Comparison of ENCODE assay signal across 1 cellular context in the genomic region with DNA sequence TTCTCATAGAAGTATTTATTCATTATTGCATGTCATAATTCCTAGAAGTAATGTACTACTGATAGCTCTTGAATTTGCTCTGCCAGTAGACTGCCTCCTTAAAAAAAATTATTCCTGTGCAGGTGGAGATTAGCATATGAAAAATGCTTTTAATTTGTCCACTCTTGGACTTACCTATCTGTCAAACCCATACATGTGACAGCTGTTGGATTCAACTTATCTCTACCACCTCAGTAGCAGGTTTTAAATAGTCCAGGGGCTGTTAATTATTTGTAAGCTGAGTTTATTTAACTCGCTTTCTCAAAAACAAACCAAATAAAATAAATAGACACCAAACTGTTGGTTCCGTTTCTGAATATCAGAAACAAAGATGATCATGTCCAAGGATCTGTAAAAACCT.
A peak's percentile ranks its signal among the peaks of the same experiment; 100 is the strongest.
TF ChIP-seq lines count a peak whose summit lies in the region.

No MANE protein-coding gene starts in this region.

TF ChIP-seq in K562, 482 proteins besides CTCF, POLR2A, EP300 and RAD21 (continued from another document):
- TF ChIP-seq, protein P1, sequence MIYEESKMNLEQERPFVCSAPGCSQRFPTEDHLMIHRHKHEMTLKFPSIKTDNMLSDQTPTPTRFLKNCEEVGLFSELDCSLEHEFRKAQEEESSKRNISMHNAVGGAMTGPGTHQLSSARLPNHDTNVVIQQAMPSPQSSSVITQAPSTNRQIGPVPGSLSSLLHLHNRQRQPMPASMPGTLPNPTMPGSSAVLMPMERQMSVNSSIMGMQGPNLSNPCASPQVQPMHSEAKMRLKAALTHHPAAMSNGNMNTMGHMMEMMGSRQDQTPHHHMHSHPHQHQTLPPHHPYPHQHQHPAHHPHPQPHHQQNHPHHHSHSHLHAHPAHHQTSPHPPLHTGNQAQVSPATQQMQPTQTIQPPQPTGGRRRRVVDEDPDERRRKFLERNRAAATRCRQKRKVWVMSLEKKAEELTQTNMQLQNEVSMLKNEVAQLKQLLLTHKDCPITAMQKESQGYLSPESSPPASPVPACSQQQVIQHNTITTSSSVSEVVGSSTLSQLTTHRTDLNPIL (CRISPR knock-in tag; IDR thresholded peaks at IDR 0.05), result no peak
- TF ChIP-seq TCF3 (CRISPR knock-in tag; IDR thresholded peaks at IDR 0.05), result peak; percentile 60
- no peak for TF ChIP-seq KLF10 (CRISPR knock-in tag; IDR thresholded peaks at IDR 0.05)
- TF ChIP-seq, protein P2, sequence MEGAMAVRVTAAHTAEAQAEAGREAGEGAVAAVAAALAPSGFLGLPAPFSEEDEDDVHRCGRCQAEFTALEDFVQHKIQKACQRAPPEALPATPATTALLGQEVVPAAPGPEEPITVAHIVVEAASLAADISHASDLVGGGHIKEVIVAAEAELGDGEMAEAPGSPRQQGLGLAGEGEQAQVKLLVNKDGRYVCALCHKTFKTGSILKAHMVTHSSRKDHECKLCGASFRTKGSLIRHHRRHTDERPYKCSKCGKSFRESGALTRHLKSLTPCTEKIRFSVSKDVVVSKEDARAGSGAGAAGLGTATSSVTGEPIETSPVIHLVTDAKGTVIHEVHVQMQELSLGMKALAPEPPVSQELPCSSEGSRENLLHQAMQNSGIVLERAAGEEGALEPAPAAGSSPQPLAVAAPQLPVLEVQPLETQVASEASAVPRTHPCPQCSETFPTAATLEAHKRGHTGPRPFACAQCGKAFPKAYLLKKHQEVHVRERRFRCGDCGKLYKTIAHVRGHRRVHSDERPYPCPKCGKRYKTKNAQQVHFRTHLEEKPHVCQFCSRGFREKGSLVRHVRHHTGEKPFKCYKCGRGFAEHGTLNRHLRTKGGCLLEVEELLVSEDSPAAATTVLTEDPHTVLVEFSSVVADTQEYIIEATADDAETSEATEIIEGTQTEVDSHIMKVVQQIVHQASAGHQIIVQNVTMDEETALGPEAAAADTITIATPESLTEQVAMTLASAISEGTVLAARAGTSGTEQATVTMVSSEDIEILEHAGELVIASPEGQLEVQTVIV (CRISPR knock-in tag; IDR thresholded peaks at IDR 0.05; ENCODE audit: borderline replicate concordance), result no peak
- no peak for TF ChIP-seq FOXJ3 (CRISPR knock-in tag; IDR thresholded peaks at IDR 0.05)
- TF ChIP-seq, protein P3, sequence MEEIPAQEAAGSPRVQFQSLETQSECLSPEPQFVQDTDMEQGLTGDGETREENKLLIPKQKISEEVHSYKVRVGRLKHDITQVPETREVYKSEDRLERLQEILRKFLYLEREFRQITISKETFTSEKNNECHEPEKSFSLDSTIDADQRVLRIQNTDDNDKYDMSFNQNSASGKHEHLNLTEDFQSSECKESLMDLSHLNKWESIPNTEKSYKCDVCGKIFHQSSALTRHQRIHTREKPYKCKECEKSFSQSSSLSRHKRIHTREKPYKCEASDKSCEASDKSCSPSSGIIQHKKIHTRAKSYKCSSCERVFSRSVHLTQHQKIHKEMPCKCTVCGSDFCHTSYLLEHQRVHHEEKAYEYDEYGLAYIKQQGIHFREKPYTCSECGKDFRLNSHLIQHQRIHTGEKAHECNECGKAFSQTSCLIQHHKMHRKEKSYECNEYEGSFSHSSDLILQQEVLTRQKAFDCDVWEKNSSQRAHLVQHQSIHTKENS (CRISPR knock-in tag; IDR thresholded peaks at IDR 0.05), result no peak
- TF ChIP-seq ARID1B (IDR thresholded peaks at IDR 0.05), result peak; percentile 40; the same call in 1 of the 2 replicates
- TF ChIP-seq, protein P4, sequence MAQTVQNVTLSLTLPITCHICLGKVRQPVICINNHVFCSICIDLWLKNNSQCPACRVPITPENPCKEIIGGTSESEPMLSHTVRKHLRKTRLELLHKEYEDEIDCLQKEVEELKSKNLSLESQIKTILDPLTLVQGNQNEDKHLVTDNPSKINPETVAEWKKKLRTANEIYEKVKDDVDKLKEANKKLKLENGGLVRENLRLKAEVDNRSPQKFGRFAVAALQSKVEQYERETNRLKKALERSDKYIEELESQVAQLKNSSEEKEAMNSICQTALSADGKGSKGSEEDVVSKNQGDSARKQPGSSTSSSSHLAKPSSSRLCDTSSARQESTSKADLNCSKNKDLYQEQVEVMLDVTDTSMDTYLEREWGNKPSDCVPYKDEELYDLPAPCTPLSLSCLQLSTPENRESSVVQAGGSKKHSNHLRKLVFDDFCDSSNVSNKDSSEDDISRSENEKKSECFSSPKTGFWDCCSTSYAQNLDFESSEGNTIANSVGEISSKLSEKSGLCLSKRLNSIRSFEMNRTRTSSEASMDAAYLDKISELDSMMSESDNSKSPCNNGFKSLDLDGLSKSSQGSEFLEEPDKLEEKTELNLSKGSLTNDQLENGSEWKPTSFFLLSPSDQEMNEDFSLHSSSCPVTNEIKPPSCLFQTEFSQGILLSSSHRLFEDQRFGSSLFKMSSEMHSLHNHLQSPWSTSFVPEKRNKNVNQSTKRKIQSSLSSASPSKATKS (CRISPR knock-in tag; IDR thresholded peaks at IDR 0.05), result no peak
- TF ChIP-seq POLR2AphosphoS5 (IDR thresholded peaks at IDR 0.05; ENCODE audit: control insufficient read depth, insufficient read depth, low read depth, low read length), result peak; percentile 39; the same call in 1 of the 2 replicates
- 0 out of 2 replicates have a peak, but pooled peaks have one; percentile 17 for TF ChIP-seq STAT5A (IDR thresholded peaks at IDR 0.05; ENCODE audit: borderline replicate concordance, low read length)
- peak; percentile 16 for TF ChIP-seq MEIS2 (IDR thresholded peaks at IDR 0.05; ENCODE audit: partially characterized antibody)
- TF ChIP-seq ZNF253 (CRISPR knock-in tag; conservative IDR thresholded peaks at IDR 0.05), result no peak
- TF ChIP-seq CBFA2T2 (conservative IDR thresholded peaks at IDR 0.05), result peak; percentile 58
- peak; percentile 55 for TF ChIP-seq TEAD4 (IDR thresholded peaks at IDR 0.05; ENCODE audit: low read length)
- no peak for TF ChIP-seq TEAD4 (CRISPR knock-in tag; IDR thresholded peaks at IDR 0.05; ENCODE audit: borderline replicate concordance)
- no peak for TF ChIP-seq WHSC1 (IDR thresholded peaks at IDR 0.05; ENCODE audit: low read length)
- TF ChIP-seq TAL1 (IDR thresholded peaks at IDR 0.05), result peak; percentile 48; the same call in 1 of the 2 replicates
- TF ChIP-seq BMI1 (IDR thresholded peaks at IDR 0.05; ENCODE audit: low read length), result no peak
